In genomic region chr1:177600371-177600770, GRCh38 we compare ENCODE assay signal across 29 cellular contexts.
"Had no signal": no experiment of that assay in that cellular context is flagged by ENCODE, and none has a peak within 500 bp of the region (broad histone marks: within the 10 kb centered on the region; RNA-seq: fewer than 3 reads in every experiment).

No MANE protein-coding gene starts in this region.

- H3K27me3 Mint-ChIP-seq: activated CD4-positive, alpha-beta T cell treated with anti-CD3 and anti-CD28 coated beads for 36 hours; activated CD4-positive, alpha-beta T cell treated with anti-CD3 and anti-CD28 coated beads, Interleukin-2, amount 10 ng/mL, durations not matched to agents 7 days and 5 days; activated naive CD8-positive, alpha-beta T cell treated with anti-CD3 and anti-CD28 coated beads for 36 hours had no signal

- H3K9me3 ChIP-seq: ascending aorta, breast epithelium, SJCRH30 had no signal

- H3K36me3 ChIP-seq: ascending aorta, breast epithelium, SJCRH30 had no signal

- ATAC-seq: activated CD4-positive, alpha-beta T cell treated with anti-CD3 and anti-CD28 coated beads for 36 hours; activated CD4-positive, CD25-positive, alpha-beta regulatory T cell treated with anti-CD3 and anti-CD28 coated beads, Interleukin-2, amount 50 U/mL, for 24 hours; activated CD8-positive, alpha-beta T cell treated with anti-CD3 and anti-CD28 coated beads, Interleukin-2, amount 10 ng/mL, durations not matched to agents 7 days and 5 days; activated T-cell treated with anti-CD3 and anti-CD28 coated beads, Interleukin-2, amount 50 U/mL, for 4 hours; WTC11 had no signal

- H3K36me3 Mint-ChIP-seq: activated naive CD8-positive, alpha-beta T cell treated with anti-CD3 and anti-CD28 coated beads for 36 hours; WTC11 had no signal

- H3K4me3 ChIP-seq: ascending aorta, breast epithelium, coronary artery, SJCRH30, SK-N-MC had no signal

- H3K4me1 ChIP-seq: ascending aorta, breast epithelium, SJCRH30 had no signal

- DNase-seq: activated CD4-positive, alpha-beta T cell treated with anti-CD3 and anti-CD28 coated beads for 36 hours; activated CD4-positive, alpha-beta T cell treated with anti-CD3 and anti-CD28 coated beads, Interleukin-2, amount 10 ng/mL, durations not matched to agents 7 days and 5 days; activated CD4-positive, alpha-beta T cell treated with anti-CD3 and anti-CD28 coated beads, Interleukin-2, amount 50 U/mL, for 48 hours; activated CD8-positive, alpha-beta T cell treated with anti-CD3 and anti-CD28 coated beads, Interleukin-2, amount 10 ng/mL, durations not matched to agents 7 days and 5 days; activated naive CD4-positive, alpha-beta T cell treated with anti-CD3 and anti-CD28 coated beads, Interleukin-2, amount 50 U/mL, for 16 hours; activated naive CD8-positive, alpha-beta T cell treated with anti-CD3 and anti-CD28 coated beads for 36 hours; activated T-cell treated with anti-CD3 and anti-CD28 coated beads for 4 hours; activated T-cell treated with anti-CD3 and anti-CD28 coated beads, Interleukin-2, amount 50 U/mL, for 4 hours; amniotic stem cell; KG1; MM.1S; MV-4-11; NCI-H1105; NCI-H1417 treated with DMSO at 0.1 percent for 48 hours; NCI-H187 treated with DMSO at 0.1 percent for 48 hours; NCI-H2081; NCI-H446 treated with DMSO at 0.1 percent for 48 hours; NCI-H69; NK-92 treated with Interleukin-12 subunit alpha and Interleukin-12 subunit beta, amount 100 ng/mL, for 24 hours; SHP77; SJCRH30; T1000 had no signal

- H3K27ac ChIP-seq: ascending aorta, breast epithelium, coronary artery, SJCRH30, SK-N-MC had no signal

- H3K4me1 Mint-ChIP-seq: activated CD4-positive, alpha-beta T cell treated with anti-CD3 and anti-CD28 coated beads for 36 hours; activated CD4-positive, alpha-beta T cell treated with anti-CD3 and anti-CD28 coated beads, Interleukin-2, amount 10 ng/mL, durations not matched to agents 7 days and 5 days; activated naive CD8-positive, alpha-beta T cell treated with anti-CD3 and anti-CD28 coated beads for 36 hours had no signal

- H3K4me3 Mint-ChIP-seq: activated CD4-positive, alpha-beta T cell treated with anti-CD3 and anti-CD28 coated beads for 36 hours; activated CD4-positive, alpha-beta T cell treated with anti-CD3 and anti-CD28 coated beads, Interleukin-2, amount 10 ng/mL, durations not matched to agents 7 days and 5 days; activated CD8-positive, alpha-beta T cell treated with anti-CD3 and anti-CD28 coated beads, Interleukin-2, amount 10 ng/mL, durations not matched to agents 7 days and 5 days; activated naive CD8-positive, alpha-beta T cell treated with anti-CD3 and anti-CD28 coated beads for 36 hours; activated T-cell treated with anti-CD3 and anti-CD28 coated beads, Interleukin-2, amount 50 U/mL, for 4 hours; activated T-helper 1 cell treated with anti-CD3 and anti-CD28 coated beads, Interleukin-12 subunit alpha, Interleukin-12 subunit beta, Interleukin-2, Interleukin-4 antibody, amounts not matched to agents 30 ng/mL and 10 ng/mL and 1 ng/mL, durations not matched to agents 14 hours and 24 hours and 36 hours; WTC11 had no signal

- H3K27ac Mint-ChIP-seq: activated CD4-positive, alpha-beta T cell treated with anti-CD3 and anti-CD28 coated beads for 36 hours; activated CD4-positive, alpha-beta T cell treated with anti-CD3 and anti-CD28 coated beads, Interleukin-2, amount 10 ng/mL, durations not matched to agents 7 days and 5 days; activated CD8-positive, alpha-beta T cell treated with anti-CD3 and anti-CD28 coated beads, Interleukin-2, amount 10 ng/mL, durations not matched to agents 7 days and 5 days; activated naive CD8-positive, alpha-beta T cell treated with anti-CD3 and anti-CD28 coated beads for 36 hours; activated T-helper 1 cell treated with anti-CD3 and anti-CD28 coated beads, Interleukin-12 subunit alpha, Interleukin-12 subunit beta, Interleukin-2, Interleukin-4 antibody, amounts not matched to agents 30 ng/mL and 10 ng/mL and 1 ng/mL, durations not matched to agents 14 hours and 24 hours and 36 hours; WTC11 had no signal

- H3K27me3 ChIP-seq: ascending aorta, breast epithelium, SJCRH30 had no signal
